11 cellular contexts compared by ENCODE assay signal in genomic region chr12:54588110-54588831, GRCh38. TPM values are rescaled to one million over a fixed set of nuclear protein-coding genes. Genes with fewer than 3 reads are reported as not detected.
DNase-seq lines count a peak whose midpoint lies in the region; ATAC-seq, FAIRE-seq and TF ChIP-seq lines count a peak whose summit lies in the region.
"Had no signal": no experiment of that assay in that cellular context is flagged by ENCODE, and none has a peak within 500 bp of the region (broad histone marks: within the 10 kb centered on the region; RNA-seq: fewer than 3 reads in every experiment).

Gene PPP1R1A (minus strand): TSS chr12:54588659. CDS start chr12:54588488, 171 bp downstream.

- H3K4me2 ChIP-seq in SK-N-SH, result no peak within 1 kb of the TSS
- H3K4me2 ChIP-seq in mesenchymal stem cell (ENCODE audit: low read length, poor library complexity, severe bottlenecking), result peak within 1 kb of the TSS; percentile 81

- no peaks in the 10 kb centered on the region for H3K9me3 ChIP-seq in SK-N-SH
- no peaks in the 10 kb centered on the region for H3K9me3 ChIP-seq in colonic mucosa
- no peaks in the 10 kb centered on the region for H3K9me3 ChIP-seq in mesenchymal stem cell (ENCODE audit: control insufficient read depth, low read length)
- H3K9me3 ChIP-seq in thymus (ENCODE audit: control insufficient read depth), result no peaks in the 10 kb centered on the region

- no peak within 1 kb of the TSS for H3K14ac ChIP-seq in mesenchymal stem cell (ENCODE audit: low read length in 2 of 2)

- no peaks in the 10 kb centered on the region for H3F3A ChIP-seq in SK-N-SH (replicated peaks; ENCODE audit: insufficient read depth)

- WGBS in SK-N-SH (ENCODE audit: low lambda C conversion rate), result 2% methylated on average over 26 of the region's 75 CpGs
- 2% methylated on average over 42 of the region's 75 CpGs for WGBS in mesenchymal stem cell
- WGBS in thymus, result 5% methylated on average over 75 of the region's 75 CpGs

- H3K27ac ChIP-seq in SK-N-SH (ENCODE audit: low read depth in 2 of 2, low read length in 1 of 2), result no peak within 1 kb of the TSS
- H3K27ac ChIP-seq in colonic mucosa, result no peak within 1 kb of the TSS
- H3K27ac ChIP-seq in mesenchymal stem cell (ENCODE audit: low read length, poor library complexity, severe bottlenecking), result no peak within 1 kb of the TSS
- H3K27ac ChIP-seq in thymus (ENCODE audit: low read depth), result no peak within 1 kb of the TSS

- TF ChIP-seq CTCF in SK-N-SH (IDR thresholded peaks at IDR 0.05) (no peak), colonic mucosa (IDR thresholded peaks at IDR 0.05) (no peak)

- H3K9ac ChIP-seq in SK-N-SH (no peak within 1 kb of the TSS), colonic mucosa (ENCODE audit: low read depth in 2 of 2, low read length in 2 of 2) (no peak within 1 kb of the TSS), mesenchymal stem cell (ENCODE audit: low read length) (peak within 1 kb of the TSS; percentile 49)

- H2AK5ac ChIP-seq in mesenchymal stem cell (ENCODE audit: low read length, severe bottlenecking), result no peak within 1 kb of the TSS

- no peaks in the 10 kb centered on the region for H3K79me2 ChIP-seq in SK-N-SH (ENCODE audit: insufficient read depth)

- H3K36me3 ChIP-seq in SK-N-SH (replicated peaks in 1 of 2; ENCODE audit: control insufficient read depth in 1 of 2, insufficient read depth in 2 of 2, low read length in 1 of 2) (no peaks in the 10 kb centered on the region), colonic mucosa (no peaks in the 10 kb centered on the region), mesenchymal stem cell (ENCODE audit: control insufficient read depth in 1 of 2, insufficient read depth in 2 of 2, low read depth in 1 of 2, low read length in 2 of 2) (no peaks in the 10 kb centered on the region), thymus (ENCODE audit: control insufficient read depth, insufficient read depth) (no peaks in the 10 kb centered on the region)

- H4K20me1 ChIP-seq in SK-N-SH (ENCODE audit: insufficient read depth), result no peaks in the 10 kb centered on the region

- no peak within 1 kb of the TSS for H2BK12ac ChIP-seq in mesenchymal stem cell (ENCODE audit: low read length in 2 of 2)

- no peak within 1 kb of the TSS for H2BK120ac ChIP-seq in mesenchymal stem cell (ENCODE audit: low read depth, low read length)

- no peaks in the 10 kb centered on the region for H3K9me2 ChIP-seq in SK-N-SH

- H2BK5ac ChIP-seq in mesenchymal stem cell (ENCODE audit: low read depth, low read length, poor library complexity, severe bottlenecking), result no peak within 1 kb of the TSS

- no peak within 1 kb of the TSS for H3K4ac ChIP-seq in mesenchymal stem cell (ENCODE audit: low read depth in 1 of 2, low read length in 2 of 2)

- no peak within 1 kb of the TSS for H2BK15ac ChIP-seq in mesenchymal stem cell (ENCODE audit: low read depth, poor library complexity, severe bottlenecking)

- H2AFZ ChIP-seq in SK-N-SH (ENCODE audit: low read depth) (no peak within 1 kb of the TSS), mesenchymal stem cell (ENCODE audit: low read depth, low read length) (no peak within 1 kb of the TSS)

- no peak for TF ChIP-seq RAD21 in SK-N-SH (IDR thresholded peaks at IDR 0.05; ENCODE audit: low read length)

- no peak within 1 kb of the TSS for H3K23ac ChIP-seq in mesenchymal stem cell (ENCODE audit: low read length in 2 of 2)

- H3K18ac ChIP-seq in mesenchymal stem cell (ENCODE audit: low read depth in 1 of 2, low read length in 2 of 2), result no peak within 1 kb of the TSS

- CTCF ChIA-PET in SK-N-SH (lab: Yijun Ruan, JAX), result interaction anchor here (2.5 to 2.9 kb wide), 2 partner anchors 8 to 9 kb away, joined by 11 to 15 read pairs; no protein-coding TSS in a partner anchor

- peak; percentile 51 for DNase-seq in SK-N-SH
- no peak for DNase-seq in colonic mucosa
- DNase-seq in mesenchymal stem cell, result no peak
- no peak for DNase-seq in GM19240 (ENCODE audit: insufficient read length, low spot score)
- no peak for DNase-seq in GM12892 (ENCODE audit: insufficient read length)
- DNase-seq: activated CD4-positive, alpha-beta T cell treated with anti-CD3 and anti-CD28 coated beads for 48 hours had no signal

- no peak for TF ChIP-seq EP300 in SK-N-SH (IDR thresholded peaks at IDR 0.05; ENCODE audit: borderline replicate concordance in 1 of 2, low read depth in 1 of 2, low read length in 1 of 2)

- H4K8ac ChIP-seq in mesenchymal stem cell (ENCODE audit: low read length), result no peak within 1 kb of the TSS

- no peak for FAIRE-seq in GM12892 (lab: Jason Lieb, UNC)

- no peak within 1 kb of the TSS for H4K91ac ChIP-seq in mesenchymal stem cell (ENCODE audit: low read length)

- H3K4me1 ChIP-seq in SK-N-SH (ENCODE audit: control insufficient read depth in 1 of 2, insufficient read depth in 2 of 2, low read depth in 1 of 2, low read length in 1 of 2) (no peaks in the 10 kb centered on the region), colonic mucosa (peaks cover 4% of the 10 kb centered on the region), mesenchymal stem cell (ENCODE audit: control insufficient read depth, insufficient read depth, low read depth, low read length) (peaks cover 33% of the 10 kb centered on the region), thymus (ENCODE audit: control insufficient read depth, insufficient read depth, low read length) (no peaks in the 10 kb centered on the region)

- TF ChIP-seq POLR2A in GM12892 (IDR thresholded peaks at IDR 0.05; ENCODE audit: low read depth, low read length), result no peak

- intact Hi-C loops in colonic mucosa (cut with DNase I), result no loop called here

- no peak for ATAC-seq in SK-N-SH treated with all-trans-retinoic acid at 6 μM for 48 hours
- ATAC-seq in GM19463 (IDR thresholded peaks at IDR 0.05; ENCODE audit: unreplicated experiment), result no peak

- H3K4me3 ChIP-seq in SK-N-SH (ENCODE audit: low read depth in 2 of 2, low read length in 1 of 2) (no peak within 1 kb of the TSS; a peak in 1 of 4 replicates), colonic mucosa (peak within 1 kb of the TSS; percentile 26), mesenchymal stem cell (ENCODE audit: insufficient read depth in 1 of 2, low read depth in 1 of 2, low read length in 2 of 2) (peak within 1 kb of the TSS; percentile 65), thymus (ENCODE audit: low read length) (peak within 1 kb of the TSS; percentile 40)

- POLR2A ChIA-PET in SK-N-SH (lab: Yijun Ruan, JAX), result no interaction called here

- H3K79me1 ChIP-seq in mesenchymal stem cell (replicated peaks; ENCODE audit: low read length, poor library complexity, severe bottlenecking), result no peaks in the 10 kb centered on the region

- peaks cover 82% of the 10 kb centered on the region for H3K27me3 ChIP-seq in SK-N-SH (ENCODE audit: insufficient read depth)
- H3K27me3 ChIP-seq in colonic mucosa, result peaks cover 4% of the 10 kb centered on the region
- peaks cover 57 to 63% of the 10 kb centered on the region in 2 experiments for H3K27me3 ChIP-seq in mesenchymal stem cell (ENCODE audit: control insufficient read depth in 1 of 2, insufficient read depth in 1 of 2, low read length in 2 of 2)
- H3K27me3 ChIP-seq in thymus (ENCODE audit: control insufficient read depth, insufficient read depth), result peaks cover 32% of the 10 kb centered on the region

TF ChIP-seq in SK-N-SH, 30 proteins besides CTCF, POLR2A, EP300 and RAD21 (continues in another document):
- TF ChIP-seq, protein P1, sequence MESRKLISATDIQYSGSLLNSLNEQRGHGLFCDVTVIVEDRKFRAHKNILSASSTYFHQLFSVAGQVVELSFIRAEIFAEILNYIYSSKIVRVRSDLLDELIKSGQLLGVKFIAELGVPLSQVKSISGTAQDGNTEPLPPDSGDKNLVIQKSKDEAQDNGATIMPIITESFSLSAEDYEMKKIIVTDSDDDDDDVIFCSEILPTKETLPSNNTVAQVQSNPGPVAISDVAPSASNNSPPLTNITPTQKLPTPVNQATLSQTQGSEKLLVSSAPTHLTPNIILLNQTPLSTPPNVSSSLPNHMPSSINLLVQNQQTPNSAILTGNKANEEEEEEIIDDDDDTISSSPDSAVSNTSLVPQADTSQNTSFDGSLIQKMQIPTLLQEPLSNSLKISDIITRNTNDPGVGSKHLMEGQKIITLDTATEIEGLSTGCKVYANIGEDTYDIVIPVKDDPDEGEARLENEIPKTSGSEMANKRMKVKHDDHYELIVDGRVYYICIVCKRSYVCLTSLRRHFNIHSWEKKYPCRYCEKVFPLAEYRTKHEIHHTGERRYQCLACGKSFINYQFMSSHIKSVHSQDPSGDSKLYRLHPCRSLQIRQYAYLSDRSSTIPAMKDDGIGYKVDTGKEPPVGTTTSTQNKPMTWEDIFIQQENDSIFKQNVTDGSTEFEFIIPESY (IDR thresholded peaks at IDR 0.05; ENCODE audit: borderline replicate concordance, low read depth), result no peak
- TF ChIP-seq TEAD4 (IDR thresholded peaks at IDR 0.05; ENCODE audit: borderline replicate concordance, insufficient read depth) (no peak), GABPA (IDR thresholded peaks at IDR 0.05; ENCODE audit: low read depth) (no peak), ELF1 (IDR thresholded peaks at IDR 0.05) (no peak), FOXJ3 (CRISPR knock-in tag; IDR thresholded peaks at IDR 0.05) (no peak)

TF ChIP-seq in SK-N-SH treated with all-trans-retinoic acid at 6 μM for 48 hours, 23 proteins besides CTCF, POLR2A, EP300 and RAD21 (continues in another document):
- no peak for TF ChIP-seq GLIS3 (CRISPR knock-in tag; IDR thresholded peaks at IDR 0.05)
- no peak for TF ChIP-seq OSR1 (CRISPR knock-in tag; IDR thresholded peaks at IDR 0.05)
- TF ChIP-seq SNAI2 (CRISPR knock-in tag; IDR thresholded peaks at IDR 0.05), result no peak
- TF ChIP-seq CREB5 (CRISPR knock-in tag; IDR thresholded peaks at IDR 0.05; ENCODE audit: low read depth), result no peak

RNA-seq across cellular contexts. Expression of gene PPP1R1A, which starts in this region (rescaled TPM):
- polyA plus RNA-seq in SK-N-SH (2012; rRNA removed) (not detected in 2 replicates), thymus (0.91 TPM)
- not detected in 2 replicates for polyA plus RNA-seq in SK-N-SH (2012; cell fraction: cytosol; rRNA removed)
- polyA plus RNA-seq in SK-N-SH (2012; cell fraction: nucleus; rRNA removed), result not detected in 2 replicates
- total RNA-seq in colonic mucosa, result 1 to 10 TPM in 1 of 2 donors, not detected in 1; 5.2 TPM
- polyA plus RNA-seq in mesenchymal stem cell (2013, experiment 1 of 2), result not detected
- polyA plus RNA-seq in mesenchymal stem cell (2013, experiment 2 of 2), result not detected
- polyA plus RNA-seq in GM12892 (2012; ENCODE audit: missing spikeins), result 0.11 TPM
- total RNA-seq: lung microvascular endothelial cell had no signal
- polyA plus RNA-seq: BJ had no signal

Comparison
In these comparisons a context has a peak if more than half of its experiments do, and no peak if none do; other contexts are left out.
1. Peak in DNase-seq in SK-N-SH; RNA of the gene not detected or under 1 TPM.
2. H3K4me3 ChIP-seq: peak in colonic mucosa (single experiment), mesenchymal stem cell (2 of 2) and thymus (single experiment); none in SK-N-SH (0 of 2).